ENCODE assay signal across 13 cellular contexts in the genomic region with DNA sequence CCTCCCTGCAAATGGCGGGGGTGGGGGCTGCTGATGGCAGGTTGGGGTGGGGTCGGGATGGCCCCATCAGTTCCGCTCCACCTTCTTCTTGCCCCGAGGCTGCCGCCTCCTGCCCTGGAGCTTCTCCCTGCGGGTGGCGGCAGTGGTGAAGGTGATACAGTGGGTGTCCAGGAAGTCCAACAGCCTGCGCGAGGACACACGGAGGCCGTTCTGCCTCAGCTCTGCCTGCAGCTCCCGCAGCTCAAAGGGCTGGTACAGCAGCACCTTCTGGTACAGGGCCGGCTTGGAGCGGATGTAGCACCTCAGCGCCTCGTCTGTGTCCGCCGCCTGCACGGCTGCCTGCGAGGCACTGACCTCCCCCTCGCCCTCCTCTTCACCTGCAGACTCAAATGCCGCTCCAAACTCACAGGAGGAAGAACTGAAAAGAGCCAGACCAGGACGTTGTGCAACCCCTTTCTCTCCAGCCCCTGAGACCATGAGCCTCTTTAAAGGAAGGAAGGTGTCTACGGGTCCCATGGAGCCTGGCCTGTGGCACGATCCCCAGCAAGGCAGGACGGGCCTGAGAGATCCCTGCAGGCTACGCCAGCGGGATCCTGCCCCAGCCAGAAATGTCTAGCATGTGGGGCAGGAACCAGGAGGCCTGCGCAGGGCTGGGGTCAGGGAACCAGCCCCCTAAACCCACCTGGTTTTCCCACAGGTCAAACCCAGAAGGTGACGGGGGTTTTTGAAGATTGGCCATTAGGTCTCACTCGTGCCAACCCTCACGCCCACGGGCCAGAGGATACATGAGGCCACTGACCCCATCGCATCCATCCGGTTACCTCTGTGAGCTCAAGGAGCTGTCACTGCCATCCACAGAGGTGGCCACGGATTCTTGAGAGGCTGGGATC. TPM values are rescaled to one million over a fixed set of nuclear protein-coding genes. Genes with fewer than 3 reads are reported as not detected.
DNase-seq lines count a peak whose midpoint lies in the region; ATAC-seq and TF ChIP-seq lines count a peak whose summit lies in the region.
"Had no signal": no experiment of that assay in that cellular context is flagged by ENCODE, and none has a peak within 500 bp of the region (broad histone marks: within the 10 kb centered on the region; RNA-seq: fewer than 3 reads in every experiment).

No MANE protein-coding gene starts in this region.

- no peak overlapping the region for H3K4me3 Mint-ChIP-seq in natural killer cell treated with Interleukin-12 subunit alpha and Interleukin-12 subunit beta and Interleukin-15 and Interleukin-18, amount 100 ng/mL, for 72 hours
- H3K4me3 Mint-ChIP-seq in natural killer cell = no peak overlapping the region
- H3K4me3 Mint-ChIP-seq in nephron progenitor cell = no peak overlapping the region
- H3K4me3 Mint-ChIP-seq in progenitor cell of endocrine pancreas (ENCODE audit: low read depth) = no peak overlapping the region
- H3K4me3 Mint-ChIP-seq: CD4-positive, alpha-beta T cell; H9 had no signal

- H3K27ac Mint-ChIP-seq in natural killer cell treated with Interleukin-12 subunit alpha and Interleukin-12 subunit beta and Interleukin-15 and Interleukin-18, amount 100 ng/mL, for 72 hours = peak overlapping the region in 1 of 2 donors; percentile 59
- H3K27ac Mint-ChIP-seq in natural killer cell (no peak overlapping the region), nephron progenitor cell (peak overlapping the region; percentile 96), progenitor cell of endocrine pancreas (no peak overlapping the region)
- H3K27ac Mint-ChIP-seq: CD4-positive, alpha-beta T cell had no signal

- peaks cover 18% of the 10 kb centered on the region in 2 donors for H3K4me1 Mint-ChIP-seq in natural killer cell treated with Interleukin-12 subunit alpha and Interleukin-12 subunit beta and Interleukin-15 and Interleukin-18, amount 100 ng/mL, for 72 hours (ENCODE audit: low read depth in 2 of 2)
- H3K4me1 Mint-ChIP-seq in natural killer cell = peaks cover 17 to 48% of the 10 kb centered on the region in 2 donors
- peaks cover 19% of the 10 kb centered on the region for H3K4me1 Mint-ChIP-seq in nephron progenitor cell
- H3K4me1 Mint-ChIP-seq in progenitor cell of endocrine pancreas (ENCODE audit: low read depth) = no peaks in the 10 kb centered on the region

- DNase-seq in natural killer cell treated with Interleukin-12 subunit alpha and Interleukin-12 subunit beta and Interleukin-15 and Interleukin-18, amount 100 ng/mL, for 72 hours (ENCODE audit: low spot score) = peak; percentile 51
- DNase-seq in natural killer cell (no peak), NB4 (ENCODE audit: low read depth) (peak; percentile 68), nephron progenitor cell (no peak), anterior cingulate cortex (lab: John Stamatoyannopoulos, UW) (no peak), progenitor cell of endocrine pancreas (ENCODE audit: low spot score, unreplicated experiment) (no peak), NCI-H1105 treated with DMSO at 0.1 percent for 48 hours (lab: John Stamatoyannopoulos, UW) (no peak)
- DNase-seq: ACHN; BE2C; Caco-2; CD4-positive, alpha-beta T cell; GOT3; H9 had no signal

- no peaks in the 10 kb centered on the region for H3K36me3 Mint-ChIP-seq in natural killer cell treated with Interleukin-12 subunit alpha and Interleukin-12 subunit beta and Interleukin-15 and Interleukin-18, amount 100 ng/mL, for 72 hours
- no peaks in the 10 kb centered on the region for H3K36me3 Mint-ChIP-seq in natural killer cell
- H3K36me3 Mint-ChIP-seq in nephron progenitor cell (ENCODE audit: low read depth) = peaks cover 31% of the 10 kb centered on the region
- peaks cover 2% of the 10 kb centered on the region for H3K36me3 Mint-ChIP-seq in progenitor cell of endocrine pancreas (ENCODE audit: insufficient read depth)

- H3K27me3 Mint-ChIP-seq in natural killer cell treated with Interleukin-12 subunit alpha and Interleukin-12 subunit beta and Interleukin-15 and Interleukin-18, amount 100 ng/mL, for 72 hours = no peaks in the 10 kb centered on the region
- H3K27me3 Mint-ChIP-seq in natural killer cell (ENCODE audit: low read depth in 2 of 2) = no peaks in the 10 kb centered on the region
- no peaks in the 10 kb centered on the region for H3K27me3 Mint-ChIP-seq in nephron progenitor cell (ENCODE audit: low read depth, poor library complexity)
- no peaks in the 10 kb centered on the region for H3K27me3 Mint-ChIP-seq in progenitor cell of endocrine pancreas
- H3K27me3 Mint-ChIP-seq: CD4-positive, alpha-beta T cell had no signal

- no peak for ATAC-seq in natural killer cell treated with Interleukin-12 subunit alpha and Interleukin-12 subunit beta and Interleukin-15 and Interleukin-18, amount 100 ng/mL, for 72 hours
- no peak for ATAC-seq in natural killer cell

- TF ChIP-seq POLR2A in NB4 (IDR thresholded peaks at IDR 0.05; ENCODE audit: extremely low read depth, insufficient read length) = no peak

- intact Hi-C loops in natural killer cell (cut with micrococcal nuclease) = no loop called here

- no peaks in the 10 kb centered on the region for H3K9me3 Mint-ChIP-seq in natural killer cell treated with Interleukin-12 subunit alpha and Interleukin-12 subunit beta and Interleukin-15 and Interleukin-18, amount 100 ng/mL, for 72 hours
- no peaks in the 10 kb centered on the region for H3K9me3 Mint-ChIP-seq in natural killer cell
- no peaks in the 10 kb centered on the region for H3K9me3 Mint-ChIP-seq in nephron progenitor cell
- no peaks in the 10 kb centered on the region for H3K9me3 Mint-ChIP-seq in progenitor cell of endocrine pancreas (ENCODE audit: low read depth)
- H3K9me3 Mint-ChIP-seq: CD4-positive, alpha-beta T cell; H9 had no signal

- no peak overlapping the region for H3K4me3 ChIP-seq in NB4 (ENCODE audit: low read depth, low read length)

- TF ChIP-seq CTCF in natural killer cell (IDR thresholded peaks at IDR 0.05) = no peak
- TF ChIP-seq CTCF in NB4 (IDR thresholded peaks at IDR 0.05; ENCODE audit: low read depth, low read length) = no peak
- no peak for TF ChIP-seq CTCF in nephron progenitor cell (IDR thresholded peaks at IDR 0.05)
- TF ChIP-seq CTCF in progenitor cell of endocrine pancreas (IDR thresholded peaks at IDR 0.05; ENCODE audit: unreplicated experiment) = no peak

RNA-seq across cellular contexts. Expression of a gene that starts 5.3 kb away (rescaled TPM):
- total RNA-seq in natural killer cell treated with Interleukin-12 subunit alpha and Interleukin-12 subunit beta and Interleukin-15 and Interleukin-18, amount 100 ng/mL, for 72 hours = 10 to 100 TPM; 48.3 to 61.8 TPM
- total RNA-seq in natural killer cell (100 to 1,000 TPM in 2 of 3 donors, 10 to 100 TPM in 1; 98.8 to 145 (median 133) TPM), progenitor cell of endocrine pancreas (0.14 and 0.38 TPM in 2 replicates)
- total RNA-seq: Caco-2 had no signal

RNA-seq across cellular contexts. Expression of a gene that starts 28.9 kb away (rescaled TPM):
- 10 to 100 TPM; 13.4 to 18.4 TPM for total RNA-seq in natural killer cell treated with Interleukin-12 subunit alpha and Interleukin-12 subunit beta and Interleukin-15 and Interleukin-18, amount 100 ng/mL, for 72 hours
- total RNA-seq in natural killer cell (10 to 100 TPM; 13.5 to 18.6 (median 15.5) TPM), progenitor cell of endocrine pancreas (13.8 and 14.0 TPM in 2 replicates)

Comparison
In these comparisons a context has a peak if more than half of its experiments do, and no peak if none do; other contexts are left out.
1. DNase-seq: peak in natural killer cell treated with Interleukin-12 subunit alpha and Interleukin-12 subunit beta and Interleukin-15 and Interleukin-18, amount 100 ng/mL, for 72 hours (single experiment) and NB4 (single experiment); none in natural killer cell (single experiment), nephron progenitor cell (single experiment), anterior cingulate cortex (0 of 58), progenitor cell of endocrine pancreas (single experiment) and NCI-H1105 treated with DMSO at 0.1 percent for 48 hours (single experiment).
2. RNA of a gene that starts 5.3 kb away (total RNA-seq): 98.8 to 145 TPM in natural killer cell and 48.3 to 61.8 TPM in natural killer cell treated with Interleukin-12 subunit alpha and Interleukin-12 subunit beta and Interleukin-15 and Interleukin-18, amount 100 ng/mL, for 72 hours; 0.14 to 0.38 TPM in progenitor cell of endocrine pancreas; every median in the first group is over 10 times any median in the second.